ENCODE assay signal across 12 cellular contexts in genomic region chr6:90168693-90169131, GRCh38.
DNase-seq lines count a peak whose midpoint lies in the region; ATAC-seq and TF ChIP-seq lines count a peak whose summit lies in the region.
"Had no signal": no experiment of that assay in that cellular context is flagged by ENCODE, and none has a peak within 500 bp of the region (broad histone marks: within the 10 kb centered on the region; RNA-seq: fewer than 3 reads in every experiment).

No MANE protein-coding gene starts in this region.

- no peak for TF ChIP-seq CTCF in AG04450 (IDR thresholded peaks at IDR 0.05; ENCODE audit: low read depth, low read length)
- no peak for TF ChIP-seq CTCF in brain microvascular endothelial cell (IDR thresholded peaks at IDR 0.05; ENCODE audit: low read depth, low read length, missing control alignments)

- ATAC-seq in T-helper 17 cell, result no peak

- CTCF ChIA-PET in AG04450 (lab: Charles Lee), result interaction anchor here (0.7 to 1.9 kb wide), 2 partner anchors 71 to 180 kb away, joined by 3 to 4 read pairs; no protein-coding TSS in a partner anchor

- H3K36me3 Mint-ChIP-seq in T-helper 17 cell (ENCODE audit: low read depth), result peaks cover 1% of the 10 kb centered on the region
- H3K36me3 Mint-ChIP-seq: natural killer cell; stimulated activated memory B cell treated with anti-CD40 and anti-IgM and Interleukin-4, amounts not matched to agents 10 μg/mL and 1 μg/mL and 100 μg/mL, for 72 hours had no signal

- H3K27me3 ChIP-seq in AG04450 (ENCODE audit: control insufficient read depth, insufficient read depth, low read length) (no peaks in the 10 kb centered on the region), brain microvascular endothelial cell (replicated peaks) (no peaks in the 10 kb centered on the region)
- H3K27me3 ChIP-seq: BLaER1 treated with 17β-estradiol and CSF1 and Interleukin-3, amounts not matched to agents 10 nM and 100 nM; dorsolateral prefrontal cortex had no signal

- H3K27ac Mint-ChIP-seq in T-helper 17 cell, result no peak overlapping the region
- H3K27ac Mint-ChIP-seq: natural killer cell had no signal

- H3K4me3 Mint-ChIP-seq in T-helper 17 cell, result no peak overlapping the region
- H3K4me3 Mint-ChIP-seq: natural killer cell; stimulated activated memory B cell treated with anti-CD40 and anti-IgM and Interleukin-4, amounts not matched to agents 10 μg/mL and 1 μg/mL and 100 μg/mL, for 72 hours had no signal

- H3K4me3 ChIP-seq in AG04450 (ENCODE audit: low read depth, low read length) (no peak overlapping the region), brain microvascular endothelial cell (ENCODE audit: low read depth, low read length) (no peak overlapping the region)
- H3K4me3 ChIP-seq: BLaER1 treated with 17β-estradiol and CSF1 and Interleukin-3, amounts not matched to agents 10 nM and 100 nM had no signal

- H3K36me3 ChIP-seq in brain microvascular endothelial cell (replicated peaks), result no peaks in the 10 kb centered on the region

- H3K27ac ChIP-seq in AG04450 (ENCODE audit: low read depth, low read length) (no peak overlapping the region), brain microvascular endothelial cell (no peak overlapping the region)
- H3K27ac ChIP-seq: BLaER1 treated with 17β-estradiol and CSF1 and Interleukin-3, amounts not matched to agents 10 nM and 100 nM; dorsolateral prefrontal cortex had no signal

- peak; percentile 27 for DNase-seq in AG04450 (ENCODE audit: low read depth, low spot score)
- DNase-seq in HT1080 (ENCODE audit: low read depth), result peak; percentile 26
- DNase-seq in brain microvascular endothelial cell, result peak; percentile 3
- DNase-seq in kidney tubule cell (ENCODE audit: low spot score), result peak; percentile 71
- DNase-seq in cortex of kidney (lab: John Stamatoyannopoulos, UW), result no peak
- no peak for DNase-seq in T-helper 17 cell
- DNase-seq in NCI-H1930 (lab: John Stamatoyannopoulos, UW), result no peak
- DNase-seq in activated CD4-positive, CD25-positive, alpha-beta regulatory T cell (lab: John Stamatoyannopoulos, UW), result no peak
- DNase-seq: dorsolateral prefrontal cortex, natural killer cell had no signal

- POLR2A ChIA-PET in AG04450 (lab: Yijun Ruan, JAX), result interaction anchor here (0.7 to 1.0 kb wide), 2 partner anchors 71 to 127 kb away, joined by 3 read pairs; no protein-coding TSS in a partner anchor

- in situ Hi-C loops in brain microvascular endothelial cell (cut with HindIII; ENCODE audit: low pct_ligation_motif_present, low sequenced_read_pairs), result no loop called here

- H3K9me3 ChIP-seq in AG04450 (ENCODE audit: control insufficient read depth, insufficient read depth, low read length) (no peaks in the 10 kb centered on the region), T-helper 17 cell (ENCODE audit: control insufficient read depth, low read length, poor library complexity, severe bottlenecking) (no peaks in the 10 kb centered on the region)

- H3K27me3 Mint-ChIP-seq in T-helper 17 cell, result no peaks in the 10 kb centered on the region
- H3K27me3 Mint-ChIP-seq: stimulated activated memory B cell treated with anti-CD40 and anti-IgM and Interleukin-4, amounts not matched to agents 10 μg/mL and 1 μg/mL and 100 μg/mL, for 72 hours had no signal

- H3K4me1 Mint-ChIP-seq in T-helper 17 cell, result peaks cover 8% of the 10 kb centered on the region

Comparison
In these comparisons a context has a peak if more than half of its experiments do, and no peak if none do; other contexts are left out.
1. DNase-seq: peak in AG04450 (single experiment), HT1080 (single experiment), brain microvascular endothelial cell (single experiment) and kidney tubule cell (single experiment); none in cortex of kidney (single experiment), T-helper 17 cell (0 of 3), NCI-H1930 (0 of 2) and activated CD4-positive, CD25-positive, alpha-beta regulatory T cell (0 of 4).